In genomic region chr17:72710834-72711233, GRCh38 we compare ENCODE assay signal across 23 cellular contexts.
A peak's percentile ranks its signal among the peaks of the same experiment; 100 is the strongest.
DNase-seq lines count a peak whose midpoint lies in the region; ATAC-seq and TF ChIP-seq lines count a peak whose summit lies in the region.
"Had no signal": no experiment of that assay in that cellular context is flagged by ENCODE, and none has a peak within 500 bp of the region (broad histone marks: within the 10 kb centered on the region; RNA-seq: fewer than 3 reads in every experiment).

No MANE protein-coding gene starts in this region.

- peaks cover 0 to 8% of the 10 kb centered on the region in 2 donors for H3K4me1 ChIP-seq in left lung
- H3K4me1 ChIP-seq: testis had no signal

- no peaks in the 10 kb centered on the region for H3K36me3 ChIP-seq in left lung

- H3K27me3 ChIP-seq in HL-60 (ENCODE audit: insufficient read depth, poor library complexity, severe bottlenecking) (no peaks in the 10 kb centered on the region), left lung (no peaks in the 10 kb centered on the region)
- H3K27me3 ChIP-seq: testis had no signal

- H3K9me3 Mint-ChIP-seq in activated T-helper 1 cell treated with anti-CD3 and anti-CD28 coated beads, Interleukin-12 subunit alpha, Interleukin-12 subunit beta, Interleukin-2, Interleukin-4 antibody, amounts not matched to agents 30 ng/mL and 10 ng/mL and 1 ng/mL, durations not matched to agents 14 hours and 24 hours and 36 hours: peaks cover 20% of the 10 kb centered on the region
- H3K9me3 Mint-ChIP-seq: immature natural killer cell had no signal

- TF ChIP-seq CTCF in HL-60 (IDR thresholded peaks at IDR 0.05; ENCODE audit: insufficient read depth, low read length) (no peak), left lung (IDR thresholded peaks at IDR 0.05) (no peak)

- peak; percentile 49 for DNase-seq in SIG-M5 treated with dmso at 0.1 percent for 504 hours (lab: John Stamatoyannopoulos, UW; ENCODE audit: unreplicated experiment)
- DNase-seq in SIG-M5 (lab: John Stamatoyannopoulos, UW): no peak
- DNase-seq in HL-60 (ENCODE audit: low read depth in 1 of 2, low spot score in 1 of 2): peak; percentile 53 to 61
- DNase-seq in activated T-helper 1 cell treated with anti-CD3 and anti-CD28 coated beads, Interleukin-12 subunit alpha, Interleukin-12 subunit beta, Interleukin-2, Interleukin-4 antibody, amounts not matched to agents 30 ng/mL and 10 ng/mL and 1 ng/mL, durations not matched to agents 14 hours and 24 hours and 36 hours (ENCODE audit: low spot score): no peak
- no peak for DNase-seq in left lung
- no peak for DNase-seq in activated gamma-delta T cell treated with Interleukin-2 at 50 U/mL for 16 hours
- no peak for DNase-seq in left cardiac atrium
- DNase-seq: caudate nucleus; CD4-positive, alpha-beta T cell; DND-41; glutamatergic neuron; immature natural killer cell; mesendoderm; NCI-H146; NCI-H226; stimulated activated CD4-positive, alpha-beta T cell treated with anti-CD3 and anti-CD28 coated beads, Interleukin-2, amount 100 ng/mL, for 48 hours; stimulated activated CD8-positive, alpha-beta memory T cell treated with anti-CD3 and anti-CD28 coated beads, Interleukin-4, amount 100 ng/mL, for 48 hours; testis had no signal

- H3K4me3 Mint-ChIP-seq in activated T-helper 1 cell treated with anti-CD3 and anti-CD28 coated beads, Interleukin-12 subunit alpha, Interleukin-12 subunit beta, Interleukin-2, Interleukin-4 antibody, amounts not matched to agents 30 ng/mL and 10 ng/mL and 1 ng/mL, durations not matched to agents 14 hours and 24 hours and 36 hours: peak overlapping the region; percentile 61
- H3K4me3 Mint-ChIP-seq: activated naive CD8-positive, alpha-beta T cell; CD4-positive, alpha-beta T cell; immature natural killer cell had no signal

- ATAC-seq in left lung (peak; percentile 57), GM19397 (IDR thresholded peaks at IDR 0.05; ENCODE audit: unreplicated experiment) (no peak), left cardiac atrium (no peak)
- ATAC-seq: sciatic nerve had no signal

- no peaks in the 10 kb centered on the region for H3K27me3 Mint-ChIP-seq in activated T-helper 1 cell treated with anti-CD3 and anti-CD28 coated beads, Interleukin-12 subunit alpha, Interleukin-12 subunit beta, Interleukin-2, Interleukin-4 antibody, amounts not matched to agents 30 ng/mL and 10 ng/mL and 1 ng/mL, durations not matched to agents 14 hours and 24 hours and 36 hours (ENCODE audit: insufficient read depth)
- H3K27me3 Mint-ChIP-seq: activated naive CD8-positive, alpha-beta T cell; CD4-positive, alpha-beta T cell had no signal

- H3K27ac ChIP-seq in HL-60 (replicated peaks) (no peak overlapping the region), left lung (peak overlapping the region in 1 of 2 donors; percentile 11)
- H3K27ac ChIP-seq: KMS-11, SK-N-MC, testis had no signal

- H3K4me1 Mint-ChIP-seq in activated T-helper 1 cell treated with anti-CD3 and anti-CD28 coated beads, Interleukin-12 subunit alpha, Interleukin-12 subunit beta, Interleukin-2, Interleukin-4 antibody, amounts not matched to agents 30 ng/mL and 10 ng/mL and 1 ng/mL, durations not matched to agents 14 hours and 24 hours and 36 hours (ENCODE audit: low read depth): peaks cover 63% of the 10 kb centered on the region
- H3K4me1 Mint-ChIP-seq: immature natural killer cell had no signal

- peaks cover 24% of the 10 kb centered on the region for H3K36me3 Mint-ChIP-seq in activated T-helper 1 cell treated with anti-CD3 and anti-CD28 coated beads, Interleukin-12 subunit alpha, Interleukin-12 subunit beta, Interleukin-2, Interleukin-4 antibody, amounts not matched to agents 30 ng/mL and 10 ng/mL and 1 ng/mL, durations not matched to agents 14 hours and 24 hours and 36 hours (ENCODE audit: low read depth)

- peak overlapping the region; percentile 27 for H3K27ac Mint-ChIP-seq in activated T-helper 1 cell treated with anti-CD3 and anti-CD28 coated beads, Interleukin-12 subunit alpha, Interleukin-12 subunit beta, Interleukin-2, Interleukin-4 antibody, amounts not matched to agents 30 ng/mL and 10 ng/mL and 1 ng/mL, durations not matched to agents 14 hours and 24 hours and 36 hours
- H3K27ac Mint-ChIP-seq: activated naive CD8-positive, alpha-beta T cell; CD4-positive, alpha-beta T cell had no signal

- intact Hi-C loops in activated T-helper 1 cell treated with anti-CD3 and anti-CD28 coated beads, Interleukin-12 subunit alpha, Interleukin-12 subunit beta, Interleukin-2, Interleukin-4 antibody, amounts not matched to agents 30 ng/mL and 10 ng/mL and 1 ng/mL, durations not matched to agents 14 hours and 24 hours and 36 hours (cut with micrococcal nuclease): loop anchor here (1.0 kb wide), 1 partner anchor 8 kb away; no protein-coding TSS in a partner anchor
- intact Hi-C loops in left lung (cut with DNase I): no loop called here
- intact Hi-C loops in left cardiac atrium (cut with DNase I): no loop called here

- H3K4me3 ChIP-seq in HL-60 (replicated peaks; ENCODE audit: insufficient read depth, low read length) (no peak overlapping the region), left lung (no peak overlapping the region)
- H3K4me3 ChIP-seq: SK-N-MC, testis had no signal

- no peaks in the 10 kb centered on the region for H3K9me3 ChIP-seq in left lung
- H3K9me3 ChIP-seq: testis had no signal

Comparison
In these comparisons a context has a peak if more than half of its experiments do, and no peak if none do; other contexts are left out.
1. DNase-seq: peak in SIG-M5 treated with dmso at 0.1 percent for 504 hours (single experiment) and HL-60 (2 of 2); none in SIG-M5 (single experiment), activated T-helper 1 cell treated with anti-CD3 and anti-CD28 coated beads, Interleukin-12 subunit alpha, Interleukin-12 subunit beta, Interleukin-2, Interleukin-4 antibody, amounts not matched to agents 30 ng/mL and 10 ng/mL and 1 ng/mL, durations not matched to agents 14 hours and 24 hours and 36 hours (single experiment), left lung (0 of 2), activated gamma-delta T cell treated with Interleukin-2 at 50 U/mL for 16 hours (single experiment) and left cardiac atrium (single experiment).